Comparison of ENCODE assay signal across 20 cellular contexts in genomic region chr4:104093247-104093646, GRCh38.
"Had no signal": no experiment of that assay in that cellular context is flagged by ENCODE, and none has a peak within 500 bp of the region (broad histone marks: within the 10 kb centered on the region; RNA-seq: fewer than 3 reads in every experiment).

No MANE protein-coding gene starts in this region.

- H3K27ac ChIP-seq: dorsolateral prefrontal cortex, parathyroid adenoma, prostate gland, right atrium auricular region, testis, tibial artery had no signal

- H3K36me3 ChIP-seq: prostate gland, right atrium auricular region, tibial artery had no signal

- H3K27me3 ChIP-seq: dorsolateral prefrontal cortex, right atrium auricular region, testis, tibial artery had no signal

- H3K36me3 Mint-ChIP-seq: memory B cell; natural killer cell; stimulated activated effector memory CD8-positive, alpha-beta T cell treated with anti-CD3 and anti-CD28 coated beads, Interleukin-12 subunit alpha, Interleukin-12 subunit beta, amount 100 ng/mL, for 72 hours; type B pancreatic cell had no signal

- H3K27ac Mint-ChIP-seq: memory B cell; natural killer cell; stimulated activated effector memory CD8-positive, alpha-beta T cell treated with anti-CD3 and anti-CD28 coated beads, Interleukin-12 subunit alpha, Interleukin-12 subunit beta, amount 100 ng/mL, for 72 hours; type B pancreatic cell had no signal

- H3K27me3 Mint-ChIP-seq: memory B cell, type B pancreatic cell had no signal

- DNase-seq: dorsolateral prefrontal cortex; effector CD4-positive, alpha-beta T cell; head of caudate nucleus; kidney; natural killer cell; stimulated activated CD4-positive, alpha-beta T cell treated with anti-CD3 and anti-CD28 coated beads, Interleukin-12 subunit alpha, Interleukin-12 subunit beta, amount 100 ng/mL, for 4 hours; stimulated activated CD4-positive, alpha-beta T cell treated with anti-CD3 and anti-CD28 coated beads, Interleukin-2, amount 100 ng/mL, for 24 hours; stimulated activated CD4-positive, alpha-beta T cell treated with anti-CD3 and anti-CD28 coated beads, Interleukin-4, amount 100 ng/mL, for 24 hours; stimulated activated naive CD4-positive, alpha-beta T cell treated with Interleukin-2 at 50 U/mL for 16 hours; substantia nigra; testis; tibial artery had no signal

- H3K9me3 ChIP-seq: prostate gland, testis had no signal

- H3K4me3 ChIP-seq: dorsolateral prefrontal cortex, lung, prostate gland, right atrium auricular region, smooth muscle cell, testis, tibial artery had no signal

- H3K4me3 Mint-ChIP-seq: memory B cell; natural killer cell; stimulated activated effector memory CD8-positive, alpha-beta T cell treated with anti-CD3 and anti-CD28 coated beads, Interleukin-12 subunit alpha, Interleukin-12 subunit beta, amount 100 ng/mL, for 72 hours; type B pancreatic cell had no signal

- H3K4me1 Mint-ChIP-seq: memory B cell; natural killer cell; stimulated activated effector memory CD8-positive, alpha-beta T cell treated with anti-CD3 and anti-CD28 coated beads, Interleukin-12 subunit alpha, Interleukin-12 subunit beta, amount 100 ng/mL, for 72 hours had no signal

- H3K4me1 ChIP-seq: parathyroid adenoma, prostate gland, right atrium auricular region, testis, tibial artery had no signal
